Comparison of ENCODE assay signal across 6 cellular contexts in genomic region chr22:44736581-44737413, GRCh38.
"Had no signal": no experiment of that assay in that cellular context is flagged by ENCODE, and none has a peak within 500 bp of the region (broad histone marks: within the 10 kb centered on the region; RNA-seq: fewer than 3 reads in every experiment).

No MANE protein-coding gene starts in this region.

- H3K4me3 ChIP-seq: breast epithelium, esophagus muscularis mucosa, spleen, transverse colon had no signal

- H3K27me3 ChIP-seq: breast epithelium, spleen had no signal

- H3K9me3 ChIP-seq: breast epithelium, esophagus muscularis mucosa, spleen, transverse colon had no signal

- H3K4me1 ChIP-seq: breast epithelium had no signal

- H3K27ac ChIP-seq: breast epithelium, esophagus muscularis mucosa, transverse colon, VCaP had no signal

- DNase-seq: activated naive CD8-positive, alpha-beta T cell treated with anti-CD3 and anti-CD28 coated beads, Interleukin-2, amount 10 ng/mL, durations not matched to agents 7 days and 5 days had no signal

- H3K36me3 ChIP-seq: breast epithelium, esophagus muscularis mucosa, transverse colon had no signal
